In genomic region chr1:117268926-117269378, GRCh38 we compare ENCODE assay signal across 17 cellular contexts. TPM values are rescaled to one million over a fixed set of nuclear protein-coding genes. Genes with fewer than 3 reads are reported as not detected.
DNase-seq lines count a peak whose midpoint lies in the region; FAIRE-seq and TF ChIP-seq lines count a peak whose summit lies in the region.
"Had no signal": no experiment of that assay in that cellular context is flagged by ENCODE, and none has a peak within 500 bp of the region (broad histone marks: within the 10 kb centered on the region; RNA-seq: fewer than 3 reads in every experiment).

No MANE protein-coding gene starts in this region.

- in situ Hi-C loops in GM13977 (cut with MboI; ENCODE audit: low pct_unique_long_range_greater_than_20kb, low sequenced_read_pairs, unreplicated experiment) = no loop called here

- FAIRE-seq in bronchial epithelial cell (lab: Jason Lieb, UNC) = no peak
- no peak for FAIRE-seq in GM19239 (lab: Jason Lieb, UNC)
- FAIRE-seq: GM12878 had no signal

- no peaks in the 10 kb centered on the region for H3K36me3 ChIP-seq in HUES6 (ENCODE audit: control insufficient read depth, insufficient read depth, low read length)
- H3K36me3 ChIP-seq in bronchial epithelial cell (ENCODE audit: control insufficient read depth, insufficient read depth, low read length) = no peaks in the 10 kb centered on the region
- no peaks in the 10 kb centered on the region for H3K36me3 ChIP-seq in smooth muscle cell (ENCODE audit: low read depth)
- H3K36me3 ChIP-seq: BLaER1, suprapubic skin had no signal

- peaks cover 40% of the 10 kb centered on the region for H3K4me1 ChIP-seq in HUES6 (ENCODE audit: control insufficient read depth, insufficient read depth, low read length)
- no peaks in the 10 kb centered on the region for H3K4me1 ChIP-seq in smooth muscle cell (ENCODE audit: low read depth)
- H3K4me1 ChIP-seq: BLaER1, suprapubic skin had no signal

- no peak overlapping the region for H2AFZ ChIP-seq in smooth muscle cell (ENCODE audit: low read depth)

- peak overlapping the region; percentile 2 for H3K4me2 ChIP-seq in smooth muscle cell
- H3K4me2 ChIP-seq: BLaER1 had no signal

- peak overlapping the region; percentile 78 for H3K27ac ChIP-seq in HUES6 (ENCODE audit: low read depth, low read length)
- peak overlapping the region; percentile 74 for H3K27ac ChIP-seq in smooth muscle cell (ENCODE audit: low read depth)
- H3K27ac ChIP-seq: BLaER1, SK-N-MC, suprapubic skin had no signal

- H3F3A ChIP-seq in smooth muscle cell (ENCODE audit: low read depth) = no peaks in the 10 kb centered on the region

- TF ChIP-seq CTCF in bronchial epithelial cell (IDR thresholded peaks at IDR 0.05; ENCODE audit: insufficient read depth, low read length, severe bottlenecking) (no peak), smooth muscle cell (IDR thresholded peaks at IDR 0.05; ENCODE audit: borderline replicate concordance, insufficient read depth, poor library complexity, severe bottlenecking) (no peak), GM13977 (IDR thresholded peaks at IDR 0.05; ENCODE audit: extremely low read depth, insufficient read depth, missing control alignments) (no peak)

- DNase-seq in bronchial epithelial cell (ENCODE audit: low read depth) = peak; percentile 35
- DNase-seq in kidney tubule cell (ENCODE audit: low spot score) = peak; percentile 55
- no peak for DNase-seq in smooth muscle cell (lab: John Stamatoyannopoulos, UW; ENCODE audit: unreplicated experiment)
- DNase-seq in H4 (ENCODE audit: low spot score) = no peak
- no peak for DNase-seq in GM19239 (ENCODE audit: insufficient read length, low spot score)
- no peak for DNase-seq in GM13977 (ENCODE audit: low spot score)
- DNase-seq: activated CD8-positive, alpha-beta T cell treated with anti-CD3 and anti-CD28 coated beads for 36 hours; amygdala had no signal

- H3K9me3 ChIP-seq in HUES6 (ENCODE audit: control insufficient read depth, insufficient read depth, low read depth, low read length) = peaks cover 13% of the 10 kb centered on the region; the same call in 1 of the 2 replicates
- H3K9me3 ChIP-seq in smooth muscle cell (replicated peaks; ENCODE audit: low read depth) = no peaks in the 10 kb centered on the region
- H3K9me3 ChIP-seq: BLaER1 had no signal

- H3K9ac ChIP-seq in HUES6 (ENCODE audit: low read length) (peak overlapping the region; percentile 50), smooth muscle cell (ENCODE audit: low read depth) (no peak overlapping the region)
- H3K9ac ChIP-seq: BLaER1 had no signal

- no peaks in the 10 kb centered on the region for H4K20me1 ChIP-seq in smooth muscle cell (ENCODE audit: low read depth)
- H4K20me1 ChIP-seq: BLaER1 had no signal

- H3K79me2 ChIP-seq in smooth muscle cell (ENCODE audit: low read depth) = no peaks in the 10 kb centered on the region

- no peaks in the 10 kb centered on the region for H3K27me3 ChIP-seq in HUES6 (ENCODE audit: control insufficient read depth, insufficient read depth, low read length)
- H3K27me3 ChIP-seq in bronchial epithelial cell (ENCODE audit: control insufficient read depth, insufficient read depth, low read length) = no peaks in the 10 kb centered on the region
- H3K27me3 ChIP-seq in smooth muscle cell (ENCODE audit: low read depth) = no peaks in the 10 kb centered on the region
- H3K27me3 ChIP-seq: BLaER1, suprapubic skin had no signal

- WGBS in smooth muscle cell (ENCODE audit: low lambda C conversion rate) = 15% methylated on average over 6 of the region's 6 CpGs

- H3K4me3 ChIP-seq in HUES6 (ENCODE audit: low read depth, low read length) = peak overlapping the region; percentile 25; the same call in 1 of the 2 replicates
- no peak overlapping the region for H3K4me3 ChIP-seq in bronchial epithelial cell (ENCODE audit: low read depth, low read length)
- H3K4me3 ChIP-seq in smooth muscle cell = no peak overlapping the region
- H3K4me3 ChIP-seq: BLaER1, GM12878, SK-N-MC, suprapubic skin had no signal

RNA-seq across cellular contexts. Expression of gene VTCN1, which starts 58.2 kb away (rescaled TPM):
- total RNA-seq in bronchial epithelial cell = 0.26 and 0.90 TPM in 2 replicates
- total RNA-seq in smooth muscle cell = 25.4 and 33.0 TPM in 2 replicates
- polyA plus RNA-seq in smooth muscle cell = 7.1 and 41.2 TPM in 2 replicates
- total RNA-seq in H4 (2014; rRNA removed; shearing (Covaris generic)) = not detected in 2 replicates
- total RNA-seq: activated CD8-positive, alpha-beta T cell treated with anti-CD3 and anti-CD28 coated beads for 36 hours; activated T-helper 2 cell treated with anti-CD3 and anti-CD28 coated beads, Interferon-gamma antibody, Interleukin-2, Interleukin-4, amounts not matched to agents 10 μg/mL and 5 μg/mL and 100 μg/mL, durations not matched to agents 14 hours and 24 hours and 36 hours; Daoy; fibroblast of lung; GM12878; mononuclear cell had no signal
- polyA plus RNA-seq: GM12878 had no signal

Comparison
In these comparisons a context has a peak if more than half of its experiments do, and no peak if none do; other contexts are left out.
1. DNase-seq: peak in bronchial epithelial cell (single experiment) and kidney tubule cell (single experiment); none in smooth muscle cell (single experiment), H4 (single experiment), GM19239 (single experiment) and GM13977 (single experiment).
2. RNA of gene VTCN1, which starts 58.2 kb away (total RNA-seq): 25.4 to 33.0 TPM in smooth muscle cell; 0.26 to 0.90 TPM in bronchial epithelial cell and not detected in H4; every median in the first group is over 10 times any median in the second.